ENCODE assay signal across 17 cellular contexts in the genomic region with DNA sequence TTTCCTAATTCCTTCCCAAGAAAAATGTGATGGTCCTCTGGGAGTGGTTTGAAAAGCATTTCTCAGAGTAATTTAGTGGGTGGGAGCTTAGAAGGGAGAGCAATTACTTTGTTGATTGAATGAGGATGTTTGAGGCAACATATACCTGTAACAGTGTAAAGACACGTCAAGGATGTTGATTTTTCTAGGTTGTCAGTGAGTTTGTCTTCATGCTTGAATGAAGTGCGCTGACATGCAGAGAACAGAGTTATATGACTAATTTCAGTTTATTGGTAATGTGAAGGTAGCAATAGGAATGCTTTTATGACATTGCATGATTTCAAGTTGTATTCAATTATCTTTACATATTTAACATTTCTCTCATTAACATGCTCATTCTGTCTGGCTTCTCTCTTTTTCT.
"Had no signal": no experiment of that assay in that cellular context is flagged by ENCODE, and none has a peak within 500 bp of the region (broad histone marks: within the 10 kb centered on the region; RNA-seq: fewer than 3 reads in every experiment).

No MANE protein-coding gene starts in this region.

- ATAC-seq: psoas muscle had no signal

- H3K27ac Mint-ChIP-seq: activated CD4-positive, alpha-beta T cell treated with anti-CD3 and anti-CD28 coated beads, Interleukin-2, amount 10 ng/mL, durations not matched to agents 24 days and 14 days; activated naive CD4-positive, alpha-beta T cell treated with anti-CD3 and anti-CD28 coated beads, Interleukin-2, amount 50 U/mL, for 24 hours; activated T-helper 2 cell treated with anti-CD3 and anti-CD28 coated beads, Interferon-gamma antibody, Interleukin-2, Interleukin-4, amounts not matched to agents 10 μg/mL and 5 μg/mL and 100 μg/mL, durations not matched to agents 14 hours and 24 hours and 36 hours; immature natural killer cell; nephron progenitor cell had no signal

- DNase-seq: activated CD4-positive, alpha-beta T cell treated with anti-CD3 and anti-CD28 coated beads, Interleukin-2, amount 10 ng/mL, durations not matched to agents 24 days and 14 days; central memory CD4-positive, alpha-beta T cell; cortex of kidney; effector memory CD4-positive, alpha-beta T cell; erythroblast; hypothalamus; immature natural killer cell; mammary epithelial cell; nephron progenitor cell; psoas muscle; sigmoid colon; stimulated activated CD4-positive, alpha-beta T cell treated with anti-CD3 and anti-CD28 coated beads, Interleukin-2, amount 100 ng/mL, for 24 hours; stimulated activated naive CD4-positive, alpha-beta T cell treated with Interleukin-2 at 50 U/mL for 16 hours; T-helper 1 cell; trophoblast cell had no signal

- H3K4me1 Mint-ChIP-seq: immature natural killer cell had no signal

- H3K27me3 Mint-ChIP-seq: activated naive CD4-positive, alpha-beta T cell treated with anti-CD3 and anti-CD28 coated beads, Interleukin-2, amount 50 U/mL, for 24 hours had no signal

- H3K4me3 Mint-ChIP-seq: activated CD4-positive, alpha-beta T cell treated with anti-CD3 and anti-CD28 coated beads, Interleukin-2, amount 10 ng/mL, durations not matched to agents 24 days and 14 days; activated naive CD4-positive, alpha-beta T cell treated with anti-CD3 and anti-CD28 coated beads, Interleukin-2, amount 50 U/mL, for 24 hours; immature natural killer cell; nephron progenitor cell had no signal

- H3K27ac ChIP-seq: psoas muscle, sigmoid colon had no signal

- H3K9me3 Mint-ChIP-seq: activated T-helper 2 cell treated with anti-CD3 and anti-CD28 coated beads, Interferon-gamma antibody, Interleukin-2, Interleukin-4, amounts not matched to agents 10 μg/mL and 5 μg/mL and 100 μg/mL, durations not matched to agents 14 hours and 24 hours and 36 hours; nephron progenitor cell had no signal

- H3K36me3 Mint-ChIP-seq: activated naive CD4-positive, alpha-beta T cell treated with anti-CD3 and anti-CD28 coated beads, Interleukin-2, amount 50 U/mL, for 24 hours; immature natural killer cell had no signal
